In the genomic region with DNA sequence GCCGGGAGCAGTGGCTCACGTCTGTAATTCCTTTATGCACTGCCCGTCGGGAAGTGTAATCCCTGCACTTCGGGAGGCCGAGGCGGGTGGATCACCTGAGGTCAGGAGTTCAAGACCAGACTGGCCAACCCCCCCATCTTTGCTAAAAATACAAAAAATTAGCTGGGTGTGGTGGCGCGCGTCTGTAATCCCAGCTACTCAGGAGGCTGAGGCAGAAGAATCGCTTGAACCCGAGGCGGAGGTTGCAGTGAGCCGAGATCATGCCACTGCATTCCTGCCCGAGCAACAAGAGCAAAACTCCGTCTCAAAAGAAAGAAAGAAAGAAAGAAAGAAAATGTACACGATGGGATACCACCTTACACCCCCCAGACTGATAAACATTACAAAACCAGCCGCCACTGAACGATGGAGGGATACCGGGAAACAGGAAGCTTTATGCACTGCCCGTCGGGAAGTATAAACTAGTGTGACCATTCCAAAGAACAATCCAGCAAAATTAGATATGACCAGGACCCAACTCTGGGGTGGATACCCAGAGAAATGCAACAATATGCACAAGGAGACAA, we compare ENCODE assay signal across 8 cellular contexts. TPM values are rescaled to one million over a fixed set of nuclear protein-coding genes. Genes with fewer than 3 reads are reported as not detected.
A peak's percentile ranks its signal among the peaks of the same experiment; 100 is the strongest.
DNase-seq lines count a peak whose midpoint lies in the region; ATAC-seq and TF ChIP-seq lines count a peak whose summit lies in the region.

No MANE protein-coding gene starts in this region.

- H3K36me3 Mint-ChIP-seq in naive B cell, result peaks cover 9 to 11% of the 10 kb centered on the region in 2 donors

- peaks cover 21 to 37% (median 32%) of the 10 kb centered on the region in 3 donors for H3K4me1 Mint-ChIP-seq in naive B cell

- no peaks in the 10 kb centered on the region for H3K27me3 Mint-ChIP-seq in naive B cell

- H3K9me3 Mint-ChIP-seq in naive B cell, result no peaks in the 10 kb centered on the region

- peak overlapping the region; percentile 68 to 97 (median 94) for H3K27ac Mint-ChIP-seq in naive B cell

- peak overlapping the region; percentile 39 for H3K27ac ChIP-seq in cingulate gyrus (ENCODE audit: low read depth, low read length)

- no peak for TF ChIP-seq CTCF in LNCaP clone FGC (IDR thresholded peaks at IDR 0.05; ENCODE audit: control insufficient read depth, extremely low read depth, insufficient read depth)

- DNase-seq in ACHN, result peak; percentile 4
- no peak for DNase-seq in LNCaP clone FGC (ENCODE audit: low read depth)
- DNase-seq in naive B cell, result no peak
- DNase-seq in inferior parietal cortex (ENCODE audit: extremely low spot score), result no peak
- DNase-seq in NCI-H69 (lab: John Stamatoyannopoulos, UW), result no peak

- peak overlapping the region; percentile 91 for H3K4me3 ChIP-seq in LNCaP clone FGC (ENCODE audit: low read depth, low read length)

- ATAC-seq in naive B cell (ENCODE audit: low read depth in 2 of 2) (no peak), GM21786 (IDR thresholded peaks at IDR 0.05; ENCODE audit: unreplicated experiment) (no peak), GM21576 (IDR thresholded peaks at IDR 0.05; ENCODE audit: unreplicated experiment) (no peak)

- in situ Hi-C loops in ACHN (cut with HindIII; ENCODE audit: low pct_ligation_motif_present, low pct_unique_long_range_greater_than_20kb, low sequenced_read_pairs), result no loop called here

- H3K4me3 Mint-ChIP-seq in naive B cell, result peak overlapping the region; percentile 94 to 99 (median 97)

RNA-seq across cellular contexts. Expression of a gene that starts 1.1 kb away (rescaled TPM):
- polyA plus RNA-seq in naive B cell (ENCODE audit: low read depth in 6 of 6), result 10 to 100 TPM; 23.2 to 32.8 (median 27.5) TPM

RNA-seq across cellular contexts. Expression of a gene that starts 46.6 kb away (rescaled TPM):
- not detected for polyA plus RNA-seq in naive B cell (ENCODE audit: low read depth in 6 of 6)
